ENCODE assay signal across 18 cellular contexts in the genomic region with DNA sequence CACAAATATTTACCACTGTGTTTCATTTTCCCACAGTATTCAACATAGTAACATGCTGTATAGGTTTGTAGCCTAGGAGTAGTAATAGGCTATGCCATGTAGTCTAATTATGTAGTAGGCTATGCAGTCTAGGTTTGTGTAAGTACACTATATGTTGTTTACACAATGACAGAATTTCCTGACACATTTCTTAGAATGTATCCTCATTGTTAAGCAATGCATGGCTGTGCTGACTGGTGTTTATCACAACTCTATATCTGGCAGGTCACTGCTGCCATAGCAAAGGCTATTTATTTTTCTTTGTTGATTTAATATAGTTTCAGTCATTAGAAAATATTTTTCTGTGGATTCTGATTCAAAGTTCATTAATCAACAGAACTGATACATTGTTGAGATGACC.
"Had no signal": no experiment of that assay in that cellular context is flagged by ENCODE, and none has a peak within 500 bp of the region (broad histone marks: within the 10 kb centered on the region; RNA-seq: fewer than 3 reads in every experiment).

No MANE protein-coding gene starts in this region.

- H3K36me3 Mint-ChIP-seq: mesothelial cell of epicardium, natural killer cell had no signal

- ATAC-seq: effector memory CD8-positive, alpha-beta T cell; heart left ventricle; left lobe of liver; natural killer cell; right cardiac atrium had no signal

- H3K4me3 ChIP-seq: heart left ventricle, ovary, stomach, thoracic aorta, transverse colon had no signal

- H3K4me1 ChIP-seq: heart left ventricle, stomach, transverse colon had no signal

- H3K27ac ChIP-seq: heart left ventricle, ovary, stomach, thoracic aorta, transverse colon had no signal

- H3K27me3 ChIP-seq: ovary, stomach, transverse colon had no signal

- H3K27ac Mint-ChIP-seq: effector memory CD8-positive, alpha-beta T cell; mesothelial cell of epicardium; natural killer cell had no signal

- H3K4me1 Mint-ChIP-seq: mesothelial cell of epicardium, natural killer cell, neural crest cell had no signal

- H3K4me3 Mint-ChIP-seq: effector memory CD8-positive, alpha-beta T cell; mesothelial cell of epicardium; natural killer cell; neural crest cell had no signal

- H3K36me3 ChIP-seq: heart left ventricle, ovary, stomach, thoracic aorta, transverse colon had no signal

- DNase-seq: effector memory CD8-positive, alpha-beta T cell; erythroblast; heart left ventricle; hippocampal formation; islet precursor cell; natural killer cell; ovary; right cardiac atrium; small intestine; stimulated activated CD4-positive, alpha-beta T cell treated with anti-CD3 and anti-CD28 coated beads, Interleukin-12 subunit alpha, Interleukin-12 subunit beta, amount 100 ng/mL, for 4 hours; stimulated activated naive CD4-positive, alpha-beta T cell; stomach; substantia nigra; transverse colon had no signal

- H3K9me3 ChIP-seq: ovary, thoracic aorta, transverse colon had no signal

- H3K27me3 Mint-ChIP-seq: effector memory CD8-positive, alpha-beta T cell had no signal
